ENCODE assay signal across 9 cellular contexts in the genomic region with DNA sequence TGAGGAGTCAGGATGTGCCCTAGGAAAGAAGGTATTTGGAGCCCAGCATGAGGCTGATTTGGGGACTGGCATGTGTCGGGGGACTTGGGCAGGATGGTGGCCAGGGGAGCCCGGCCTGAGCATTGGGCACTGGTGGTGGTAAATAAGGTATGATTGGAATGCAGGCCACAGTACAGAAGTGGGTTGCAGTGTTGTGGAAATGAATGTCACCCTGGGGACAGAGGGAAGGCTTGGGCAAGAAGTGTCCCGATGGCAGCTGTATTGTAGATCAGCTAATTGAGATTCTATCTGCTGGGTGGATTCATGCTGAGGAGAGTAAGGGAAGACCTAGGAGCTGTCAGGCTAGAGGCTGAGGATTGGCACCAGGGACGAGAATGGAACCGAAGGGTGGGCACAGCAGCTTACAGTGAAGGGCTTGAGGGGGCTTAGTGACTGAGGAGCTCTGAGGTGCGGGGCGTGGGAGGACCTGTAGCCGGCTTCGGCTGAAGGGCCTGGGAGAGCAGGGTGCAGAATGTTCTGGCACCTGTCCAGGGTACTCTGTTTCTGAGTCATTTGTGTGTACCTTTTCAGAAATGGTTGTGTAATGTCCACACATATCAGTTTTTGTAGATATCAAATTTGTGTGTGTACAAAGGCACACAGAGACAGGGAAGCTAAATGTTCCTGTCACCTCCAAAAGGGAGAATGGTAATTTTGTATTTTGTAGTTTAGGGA.
DNase-seq lines count a peak whose midpoint lies in the region; ATAC-seq and TF ChIP-seq lines count a peak whose summit lies in the region.
"Had no signal": no experiment of that assay in that cellular context is flagged by ENCODE, and none has a peak within 500 bp of the region (broad histone marks: within the 10 kb centered on the region; RNA-seq: fewer than 3 reads in every experiment).

No MANE protein-coding gene starts in this region.

- H3K27ac Mint-ChIP-seq in naive B cell = peak overlapping the region in 4 of 6 donors; percentile 39 to 92 (median 65)

- DNase-seq in AG10803 (ENCODE audit: low read depth) (peak; percentile 35), NCI-H2107 treated with DMSO at 0.1 percent for 48 hours (lab: John Stamatoyannopoulos, UW; ENCODE audit: unreplicated experiment) (peak; percentile 82), dermis blood vessel endothelial cell (peak; percentile 59), naive B cell (no peak), NCI-H1694 treated with DMSO at 0.1 percent for 48 hours (lab: John Stamatoyannopoulos, UW) (no peak), GM10266 (ENCODE audit: extremely low spot score) (no peak), RKO (ENCODE audit: low spot score) (no peak)

- H3K4me3 Mint-ChIP-seq in naive B cell = no peak overlapping the region

- TF ChIP-seq CTCF in AG10803 (conservative IDR thresholded peaks at IDR 0.05; ENCODE audit: low read length) (no peak), GM10266 (IDR thresholded peaks at IDR 0.05; ENCODE audit: control insufficient read depth, insufficient read depth, low read depth, missing control alignments) (no peak)

- no peaks in the 10 kb centered on the region for H3K9me3 Mint-ChIP-seq in naive B cell

- no peak overlapping the region for H3K4me3 ChIP-seq in AG10803 (ENCODE audit: low read length)
- H3K4me3 ChIP-seq: Peyer's patch had no signal

- peaks cover 67 to 90% (median 75%) of the 10 kb centered on the region in 3 donors for H3K4me1 Mint-ChIP-seq in naive B cell

- H3K36me3 Mint-ChIP-seq in naive B cell = no peaks in the 10 kb centered on the region

- no peak for ATAC-seq in naive B cell (ENCODE audit: low read depth in 2 of 2)
- ATAC-seq in HG03378 (IDR thresholded peaks at IDR 0.05; ENCODE audit: unreplicated experiment) = no peak

- no peaks in the 10 kb centered on the region for H3K27me3 Mint-ChIP-seq in naive B cell

Comparison
In these comparisons a context has a peak if more than half of its experiments do, and no peak if none do; other contexts are left out.
1. DNase-seq: peak in AG10803 (single experiment), NCI-H2107 treated with DMSO at 0.1 percent for 48 hours (single experiment) and dermis blood vessel endothelial cell (single experiment); none in naive B cell (single experiment), NCI-H1694 treated with DMSO at 0.1 percent for 48 hours (single experiment), GM10266 (single experiment) and RKO (single experiment).